ENCODE assay signal across 2 cellular contexts in genomic region chr4:150584198-150584593, GRCh38.
TF ChIP-seq lines count a peak whose summit lies in the region.

No MANE protein-coding gene starts in this region.

TF ChIP-seq in SK-N-SH, 30 proteins besides CTCF, POLR2A, EP300 and RAD21 (continued from another document):
- no peak for TF ChIP-seq USF1 (IDR thresholded peaks at IDR 0.05; ENCODE audit: borderline replicate concordance, low read depth)

TF ChIP-seq in SK-N-SH treated with all-trans-retinoic acid at 6 μM for 48 hours, 23 proteins besides CTCF, POLR2A, EP300 and RAD21 (continued from another document):
- TF ChIP-seq PATZ1 (CRISPR knock-in tag; IDR thresholded peaks at IDR 0.05; ENCODE audit: borderline replicate concordance) (no peak), ZFP3 (CRISPR knock-in tag; IDR thresholded peaks at IDR 0.05) (no peak), TSHZ2 (CRISPR knock-in tag; IDR thresholded peaks at IDR 0.05) (no peak), TOX (CRISPR knock-in tag; IDR thresholded peaks at IDR 0.05; ENCODE audit: borderline replicate concordance) (no peak), ESRRG (CRISPR knock-in tag; IDR thresholded peaks at IDR 0.05) (no peak), RARB (CRISPR knock-in tag; IDR thresholded peaks at IDR 0.05) (no peak), POU6F1 (CRISPR knock-in tag; IDR thresholded peaks at IDR 0.05; ENCODE audit: borderline replicate concordance, low read depth) (no peak), ZNF8 (CRISPR knock-in tag; IDR thresholded peaks at IDR 0.05) (no peak), ZNF565 (CRISPR knock-in tag; conservative IDR thresholded peaks at IDR 0.05; ENCODE audit: low read depth) (no peak), BACH2 (CRISPR knock-in tag; IDR thresholded peaks at IDR 0.05; ENCODE audit: borderline replicate concordance) (no peak), CREB5 (CRISPR knock-in tag; IDR thresholded peaks at IDR 0.05; ENCODE audit: low read depth) (no peak), ZC3H10 (CRISPR knock-in tag; IDR thresholded peaks at IDR 0.05) (no peak), ZFP30 (CRISPR knock-in tag; IDR thresholded peaks at IDR 0.05) (no peak)
